Comparison of ENCODE assay signal across 1 cellular context in the genomic region with DNA sequence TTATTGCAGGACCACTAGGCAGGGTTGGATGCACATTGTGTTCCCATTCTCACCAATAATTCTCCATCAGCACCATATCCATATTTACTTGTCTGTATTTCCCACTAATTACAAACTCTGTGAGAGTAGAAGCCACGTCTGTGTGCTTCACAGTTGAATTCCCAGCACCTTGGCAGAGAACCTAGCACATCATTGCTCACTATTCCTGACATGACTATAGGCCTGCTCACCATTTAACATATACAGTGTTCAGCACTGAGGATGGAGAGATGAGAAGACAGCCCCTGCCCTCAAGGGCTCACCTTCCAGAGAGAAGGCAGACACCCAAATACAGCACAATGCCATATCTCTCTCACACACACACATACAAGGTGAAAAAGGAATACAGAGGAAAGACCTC.
A peak's percentile ranks its signal among the peaks of the same experiment; 100 is the strongest.
TF ChIP-seq lines count a peak whose summit lies in the region.

No MANE protein-coding gene starts in this region.

TF ChIP-seq in GM12878, 131 proteins besides CTCF, POLR2A, EP300 and RAD21:
- TF ChIP-seq, protein P1, sequence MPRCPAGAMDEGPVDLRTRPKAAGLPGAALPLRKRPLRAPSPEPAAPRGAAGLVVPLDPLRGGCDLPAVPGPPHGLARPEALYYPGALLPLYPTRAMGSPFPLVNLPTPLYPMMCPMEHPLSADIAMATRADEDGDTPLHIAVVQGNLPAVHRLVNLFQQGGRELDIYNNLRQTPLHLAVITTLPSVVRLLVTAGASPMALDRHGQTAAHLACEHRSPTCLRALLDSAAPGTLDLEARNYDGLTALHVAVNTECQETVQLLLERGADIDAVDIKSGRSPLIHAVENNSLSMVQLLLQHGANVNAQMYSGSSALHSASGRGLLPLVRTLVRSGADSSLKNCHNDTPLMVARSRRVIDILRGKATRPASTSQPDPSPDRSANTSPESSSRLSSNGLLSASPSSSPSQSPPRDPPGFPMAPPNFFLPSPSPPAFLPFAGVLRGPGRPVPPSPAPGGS (IDR thresholded peaks at IDR 0.05; ENCODE audit: borderline replicate concordance, insufficient read depth, low read depth, low read length, poor library complexity, severe bottlenecking) = peak; percentile 44
- TF ChIP-seq, protein P2, sequence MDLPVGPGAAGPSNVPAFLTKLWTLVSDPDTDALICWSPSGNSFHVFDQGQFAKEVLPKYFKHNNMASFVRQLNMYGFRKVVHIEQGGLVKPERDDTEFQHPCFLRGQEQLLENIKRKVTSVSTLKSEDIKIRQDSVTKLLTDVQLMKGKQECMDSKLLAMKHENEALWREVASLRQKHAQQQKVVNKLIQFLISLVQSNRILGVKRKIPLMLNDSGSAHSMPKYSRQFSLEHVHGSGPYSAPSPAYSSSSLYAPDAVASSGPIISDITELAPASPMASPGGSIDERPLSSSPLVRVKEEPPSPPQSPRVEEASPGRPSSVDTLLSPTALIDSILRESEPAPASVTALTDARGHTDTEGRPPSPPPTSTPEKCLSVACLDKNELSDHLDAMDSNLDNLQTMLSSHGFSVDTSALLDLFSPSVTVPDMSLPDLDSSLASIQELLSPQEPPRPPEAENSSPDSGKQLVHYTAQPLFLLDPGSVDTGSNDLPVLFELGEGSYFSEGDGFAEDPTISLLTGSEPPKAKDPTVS (IDR thresholded peaks at IDR 0.05; ENCODE audit: low read depth, low read length) = no peak
- TF ChIP-seq CBX3 (IDR thresholded peaks at IDR 0.05; ENCODE audit: borderline replicate concordance, low read depth) = no peak
TF ChIP-seq in GM12878: peak in this region for 1.
